16 cellular contexts compared by ENCODE assay signal in genomic region chr11:33552756-33553155, GRCh38.
DNase-seq lines count a peak whose midpoint lies in the region; ATAC-seq and TF ChIP-seq lines count a peak whose summit lies in the region.
"Had no signal": no experiment of that assay in that cellular context is flagged by ENCODE, and none has a peak within 500 bp of the region (broad histone marks: within the 10 kb centered on the region; RNA-seq: fewer than 3 reads in every experiment).

No MANE protein-coding gene starts in this region.

- intact Hi-C loops in dorsolateral prefrontal cortex (cut with DNase I) (no loop called here), ovary (cut with DNase I) (no loop called here)

- ATAC-seq in GM18909 (IDR thresholded peaks at IDR 0.05; ENCODE audit: poor library complexity, unreplicated experiment) = no peak

- H3K4me3 ChIP-seq in dorsolateral prefrontal cortex = no peak overlapping the region
- H3K4me3 ChIP-seq in ovary = no peak overlapping the region
- H3K4me3 ChIP-seq: BLaER1, PC-9, SJSA1 had no signal

- TF ChIP-seq CTCF in dorsolateral prefrontal cortex (IDR thresholded peaks at IDR 0.05 in 54 of 56, conservative IDR thresholded peaks at IDR 0.05 in 2 of 56; ENCODE audit: low read depth in 1 of 56, partially characterized antibody in 56 of 56) (no peak), ovary (IDR thresholded peaks at IDR 0.05) (no peak)

- H3K4me1 ChIP-seq in ovary (ENCODE audit: insufficient read depth) = no peaks in the 10 kb centered on the region
- H3K4me1 ChIP-seq: BLaER1 had no signal

- no peaks in the 10 kb centered on the region for H3K27me3 ChIP-seq in dorsolateral prefrontal cortex
- H3K27me3 ChIP-seq in ovary = no peaks in the 10 kb centered on the region
- H3K27me3 ChIP-seq: BLaER1, SJSA1 had no signal

- no peaks in the 10 kb centered on the region for H3K36me3 ChIP-seq in ovary
- H3K36me3 ChIP-seq: BLaER1, SJSA1 had no signal

- WGBS in ovary, 3 donors = 75 to 82% (median 81%) methylated on average over 3 of the region's 3 CpGs

- no peaks in the 10 kb centered on the region for H3K9me3 ChIP-seq in ovary
- H3K9me3 ChIP-seq: BLaER1 had no signal

- DNase-seq in A172 (ENCODE audit: low spot score) = peak; percentile 80
- peak; percentile 89 for DNase-seq in ELR (ENCODE audit: low read depth)
- DNase-seq in RPMI7951 (ENCODE audit: low read depth) = peak; percentile 57
- no peak for DNase-seq in dorsolateral prefrontal cortex
- DNase-seq in stimulated activated naive CD4-positive, alpha-beta T cell (lab: John Stamatoyannopoulos, UW) = no peak
- no peak for DNase-seq in ovary
- DNase-seq in NCI-H1436 treated with DMSO at 0.1 percent for 48 hours (lab: John Stamatoyannopoulos, UW) = no peak
- DNase-seq: CD4-positive, alpha-beta memory T cell; DMS153; NCI-H1694 treated with DMSO at 0.1 percent for 48 hours; NCI-H2227 treated with DMSO at 0.1 percent for 48 hours; NCI-H524 treated with DMSO at 0.1 percent for 48 hours had no signal

- TF ChIP-seq POLR2A in ovary (IDR thresholded peaks at IDR 0.05) = no peak

- no peak for TF ChIP-seq EP300 in ovary (IDR thresholded peaks at IDR 0.05)

- H3K27ac ChIP-seq in dorsolateral prefrontal cortex (peak overlapping the region in 30 of 59 donors; percentile 1 to 73 (median 46)), ovary (no peak overlapping the region)
- H3K27ac ChIP-seq: BLaER1, SJSA1 had no signal

Comparison
In these comparisons a context has a peak if more than half of its experiments do, and no peak if none do; other contexts are left out.
1. DNase-seq: peak in A172 (single experiment), ELR (single experiment) and RPMI7951 (single experiment); none in dorsolateral prefrontal cortex (0 of 10), stimulated activated naive CD4-positive, alpha-beta T cell (0 of 6), ovary (0 of 5) and NCI-H1436 treated with DMSO at 0.1 percent for 48 hours (single experiment).
2. H3K27ac ChIP-seq: peak in dorsolateral prefrontal cortex (30 of 59); none in ovary (0 of 2).